In genomic region chr10:8055420-8056349, GRCh38 we compare ENCODE assay signal across 10 cellular contexts. TPM values are rescaled to one million over a fixed set of nuclear protein-coding genes. Genes with fewer than 3 reads are reported as not detected.
DNase-seq lines count a peak whose midpoint lies in the region; ATAC-seq and TF ChIP-seq lines count a peak whose summit lies in the region.
"Had no signal": no experiment of that assay in that cellular context is flagged by ENCODE, and none has a peak within 500 bp of the region (broad histone marks: within the 10 kb centered on the region; RNA-seq: fewer than 3 reads in every experiment).

No MANE protein-coding gene starts in this region.

- DNase-seq in stimulated activated CD4-positive, alpha-beta T cell treated with anti-CD3 and anti-CD28 coated beads, Interleukin-4, amount 100 ng/mL, for 24 hours, result peak; percentile 37
- DNase-seq in stimulated activated CD4-positive, alpha-beta T cell treated with anti-CD3 and anti-CD28 coated beads, Interleukin-2, amount 100 ng/mL, for 24 hours, result no peak
- DNase-seq in chondrocyte (ENCODE audit: low spot score), result peak; percentile 83
- DNase-seq in mucosa of descending colon, result peak in 2 of 3 donors; percentile 19 to 44
- no peak for DNase-seq in hippocampal formation (lab: John Stamatoyannopoulos, UW)
- DNase-seq in SW 1271 (lab: John Stamatoyannopoulos, UW), result no peak
- no peak for DNase-seq in SJCRH30
- DNase-seq: tibial artery had no signal

- no peak for TF ChIP-seq CTCF in chondrocyte (IDR thresholded peaks at IDR 0.05)
- TF ChIP-seq CTCF in mucosa of descending colon (IDR thresholded peaks at IDR 0.05), result no peak

- peaks cover 69% of the 10 kb centered on the region for H3K27me3 Mint-ChIP-seq in chondrocyte (ENCODE audit: low read depth)

- H3K4me1 ChIP-seq in mucosa of descending colon (ENCODE audit: low read depth) (peaks cover 38% of the 10 kb centered on the region), SJCRH30 (no peaks in the 10 kb centered on the region)

- no peak overlapping the region for H3K27ac ChIP-seq in SJCRH30
- H3K27ac ChIP-seq: tibial artery, VCaP had no signal

- H3K9me3 ChIP-seq in mucosa of descending colon (no peaks in the 10 kb centered on the region), SJCRH30 (replicated peaks) (no peaks in the 10 kb centered on the region)
- H3K9me3 ChIP-seq: tibial artery had no signal

- H3K4me1 Mint-ChIP-seq in chondrocyte (ENCODE audit: low read depth), result peaks cover 30% of the 10 kb centered on the region

- H3K4me3 Mint-ChIP-seq in chondrocyte (ENCODE audit: unreplicated experiment), result no peak overlapping the region

- no peaks in the 10 kb centered on the region for H3K36me3 ChIP-seq in mucosa of descending colon (ENCODE audit: low read depth)
- H3K36me3 ChIP-seq in SJCRH30, result no peaks in the 10 kb centered on the region
- H3K36me3 ChIP-seq: tibial artery had no signal

- intact Hi-C loops in mucosa of descending colon (cut with DNase I, micrococcal nuclease), result no loop called here

- no peaks in the 10 kb centered on the region for H3K9me3 Mint-ChIP-seq in chondrocyte (ENCODE audit: low read depth)

- peaks cover 7% of the 10 kb centered on the region for H3K36me3 Mint-ChIP-seq in chondrocyte (ENCODE audit: low read depth)

- no peaks in the 10 kb centered on the region for H3K27me3 ChIP-seq in SJCRH30

- no peak overlapping the region for H3K27ac Mint-ChIP-seq in chondrocyte (ENCODE audit: unreplicated experiment)

- ATAC-seq in mucosa of descending colon, result peak; percentile 20
- ATAC-seq in GM21390 (IDR thresholded peaks at IDR 0.05; ENCODE audit: unreplicated experiment), result no peak

- H3K4me3 ChIP-seq in mucosa of descending colon (no peak overlapping the region), SJCRH30 (no peak overlapping the region; the same call in 1 of the 2 replicates)

RNA-seq across cellular contexts. Expression of gene GATA3, which starts 1.2 kb away (rescaled TPM):
- total RNA-seq in chondrocyte (not detected in 3 replicates), mucosa of descending colon (under 1 TPM; 0.47 to 0.87 (median 0.55) TPM)
- total RNA-seq in SJCRH30 (2014; rRNA removed; shearing (Covaris generic)), result 0.53 and 1.2 TPM in 2 replicates

Comparison
In these comparisons a context has a peak if more than half of its experiments do, and no peak if none do; other contexts are left out.
1. DNase-seq: peak in stimulated activated CD4-positive, alpha-beta T cell treated with anti-CD3 and anti-CD28 coated beads, Interleukin-4, amount 100 ng/mL, for 24 hours (single experiment), chondrocyte (single experiment) and mucosa of descending colon (2 of 3); none in stimulated activated CD4-positive, alpha-beta T cell treated with anti-CD3 and anti-CD28 coated beads, Interleukin-2, amount 100 ng/mL, for 24 hours (0 of 2), hippocampal formation (0 of 2), SW 1271 (0 of 2) and SJCRH30 (0 of 2).